In genomic region chr5:167840736-167841135, GRCh38 we compare ENCODE assay signal across 16 cellular contexts.
DNase-seq lines count a peak whose midpoint lies in the region; ATAC-seq lines count a peak whose summit lies in the region.
"Had no signal": no experiment of that assay in that cellular context is flagged by ENCODE, and none has a peak within 500 bp of the region (broad histone marks: within the 10 kb centered on the region; RNA-seq: fewer than 3 reads in every experiment).

No MANE protein-coding gene starts in this region.

- no peaks in the 10 kb centered on the region for H3K79me1 ChIP-seq in mesendoderm (ENCODE audit: low read length)

- H3K79me2 ChIP-seq in mesendoderm (ENCODE audit: control insufficient read depth, insufficient read depth, low read length), result no peaks in the 10 kb centered on the region

- H3K36me3 ChIP-seq in mesendoderm (ENCODE audit: control insufficient read depth, insufficient read depth, low read length), result no peaks in the 10 kb centered on the region

- no peak overlapping the region for H4K8ac ChIP-seq in mesendoderm (ENCODE audit: low read depth, low read length)

- H2BK5ac ChIP-seq in mesendoderm (ENCODE audit: low read length), result no peak overlapping the region

- peak overlapping the region; percentile 8 for H3K18ac ChIP-seq in mesendoderm (ENCODE audit: low read length)

- ATAC-seq in Right ventricle myocardium inferior (no peak), HG03571 (IDR thresholded peaks at IDR 0.05; ENCODE audit: unreplicated experiment) (no peak), HG02588 (IDR thresholded peaks at IDR 0.05; ENCODE audit: unreplicated experiment) (no peak)
- ATAC-seq: CD8-positive, alpha-beta T cell; GM12878; GM23338; HepG2 had no signal

- H3K9ac ChIP-seq in mesendoderm (ENCODE audit: low read length), result no peak overlapping the region
- H3K9ac ChIP-seq: KMS-11 had no signal

- no peak overlapping the region for H3K23ac ChIP-seq in mesendoderm (ENCODE audit: low read length)

- no peak overlapping the region for H2AK5ac ChIP-seq in mesendoderm (ENCODE audit: low read length)

- H3K4me1 ChIP-seq in mesendoderm (ENCODE audit: control insufficient read depth, low read depth, low read length), result peaks cover 4% of the 10 kb centered on the region

- H2BK15ac ChIP-seq in mesendoderm (replicated peaks; ENCODE audit: low read depth), result no peak overlapping the region

- no peak overlapping the region for H3K27ac ChIP-seq in mesendoderm (ENCODE audit: low read depth, low read length)
- H3K27ac ChIP-seq: KMS-11 had no signal

- H3K4me2 ChIP-seq in mesendoderm (ENCODE audit: low read length), result no peak overlapping the region
- H3K4me2 ChIP-seq: GM23338, KMS-11 had no signal

- WGBS in mesendoderm (ENCODE audit: extremely low coverage, insufficient coverage, low lambda C conversion rate), result no CpG with 5 or more reads among the region's 6 CpGs

- H3K56ac ChIP-seq in mesendoderm (ENCODE audit: low read length), result no peak overlapping the region

- DNase-seq in AG20443 (ENCODE audit: low spot score), result peak; percentile 72
- peak; percentile 49 for DNase-seq in NCI-H2227 treated with DMSO at 0.1 percent for 48 hours (lab: John Stamatoyannopoulos, UW)
- DNase-seq in mesendoderm, result no peak
- DNase-seq in Right ventricle myocardium inferior (ENCODE audit: missing footprints), result no peak
- no peak for DNase-seq in NCI-H69 (lab: John Stamatoyannopoulos, UW)
- DNase-seq: ACHN; CD8-positive, alpha-beta T cell; DMS53; GF-D8; H9 had no signal

- no peak overlapping the region for H4K5ac ChIP-seq in mesendoderm (ENCODE audit: low read length)

- no peaks in the 10 kb centered on the region for H3K27me3 ChIP-seq in mesendoderm (ENCODE audit: insufficient read depth, low read length, poor library complexity)

- no peak overlapping the region for H2BK120ac ChIP-seq in mesendoderm (ENCODE audit: low read depth, low read length)

- no peak overlapping the region for H3K4me3 ChIP-seq in mesendoderm (ENCODE audit: low read length)
- H3K4me3 ChIP-seq: GM12878, GM23338 had no signal

- intact Hi-C loops in Right ventricle myocardium inferior (cut with DNase I), result no loop called here

- H3K4ac ChIP-seq in mesendoderm (ENCODE audit: low read depth, low read length), result no peak overlapping the region

Comparison
In these comparisons a context has a peak if more than half of its experiments do, and no peak if none do; other contexts are left out.
1. DNase-seq: peak in AG20443 (single experiment) and NCI-H2227 treated with DMSO at 0.1 percent for 48 hours (single experiment); none in mesendoderm (single experiment), Right ventricle myocardium inferior (single experiment) and NCI-H69 (single experiment).